ENCODE assay signal across 13 cellular contexts in genomic region chr2:236824836-236825235, GRCh38.
A peak's percentile ranks its signal among the peaks of the same experiment; 100 is the strongest.
DNase-seq lines count a peak whose midpoint lies in the region; ATAC-seq and TF ChIP-seq lines count a peak whose summit lies in the region.
"Had no signal": no experiment of that assay in that cellular context is flagged by ENCODE, and none has a peak within 500 bp of the region (broad histone marks: within the 10 kb centered on the region; RNA-seq: fewer than 3 reads in every experiment).

No MANE protein-coding gene starts in this region.

- H3K4me1 ChIP-seq in breast epithelium: no peaks in the 10 kb centered on the region

- no peak for TF ChIP-seq CTCF in breast epithelium (IDR thresholded peaks at IDR 0.05)

- no peak for ATAC-seq in HG02798 (IDR thresholded peaks at IDR 0.05; ENCODE audit: poor library complexity, unreplicated experiment)
- no peak for ATAC-seq in GM21367 (IDR thresholded peaks at IDR 0.05; ENCODE audit: unreplicated experiment)
- ATAC-seq: activated CD8-positive, alpha-beta T cell treated with anti-CD3 and anti-CD28 coated beads for 36 hours; left cardiac atrium had no signal

- intact Hi-C loops in breast epithelium (cut with DNase I; ENCODE audit: low total_unique reads): no loop called here

- H3K27me3 ChIP-seq in breast epithelium: no peaks in the 10 kb centered on the region

- peaks cover 0 to 3% of the 10 kb centered on the region in 2 donors for H3K9me3 ChIP-seq in breast epithelium

- no peaks in the 10 kb centered on the region for H3K36me3 ChIP-seq in breast epithelium

- TF ChIP-seq POLR2A in breast epithelium (IDR thresholded peaks at IDR 0.05): no peak

- DNase-seq in HuH-7 (ENCODE audit: low spot score) (peak; percentile 17), NCI-H2171 (lab: John Stamatoyannopoulos, UW) (peak; percentile 25), breast epithelium (ENCODE audit: low spot score in 2 of 2) (peak; percentile 42 to 69), pons (ENCODE audit: low spot score) (peak; percentile 9), ureter (ENCODE audit: low spot score) (no peak), SW 1271 (lab: John Stamatoyannopoulos, UW) (no peak)
- DNase-seq: activated CD8-positive, alpha-beta T cell treated with anti-CD3 and anti-CD28 coated beads for 36 hours; activated naive CD4-positive, alpha-beta T cell treated with Interleukin-2 at 50 U/mL for 16 hours; CD4-positive, alpha-beta T cell; H7; left cardiac atrium had no signal

- peak overlapping the region in 1 of 2 donors; percentile 38 for H3K27ac ChIP-seq in breast epithelium

- H3K4me3 ChIP-seq in breast epithelium: no peak overlapping the region

Comparison
In these comparisons a context has a peak if more than half of its experiments do, and no peak if none do; other contexts are left out.
1. DNase-seq: peak in HuH-7 (single experiment), NCI-H2171 (single experiment), breast epithelium (2 of 2) and pons (single experiment); none in ureter (single experiment) and SW 1271 (0 of 2).